Comparison of ENCODE assay signal across 8 cellular contexts in the genomic region with DNA sequence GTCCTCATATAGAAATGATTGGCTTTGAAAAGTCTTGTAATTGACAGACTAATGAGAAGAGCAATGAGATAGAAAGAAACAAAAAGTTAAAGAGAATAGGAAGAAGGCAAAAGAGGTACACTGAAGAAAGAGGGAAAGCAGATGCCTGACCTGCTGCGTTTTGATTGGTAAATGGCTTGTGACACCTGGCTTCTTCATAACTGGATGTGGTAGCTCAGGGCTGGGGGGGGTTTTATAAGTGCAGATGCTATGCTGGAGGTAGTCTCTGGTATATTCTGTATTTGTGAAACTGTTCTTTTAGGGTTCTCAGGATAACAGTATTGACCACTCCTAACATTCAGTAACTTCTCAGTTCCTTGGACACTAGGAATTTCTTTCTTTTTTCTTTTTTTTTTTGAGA. TPM values are rescaled to one million over a fixed set of nuclear protein-coding genes. Genes with fewer than 3 reads are reported as not detected.
A peak's percentile ranks its signal among the peaks of the same experiment; 100 is the strongest.
DNase-seq lines count a peak whose midpoint lies in the region; ATAC-seq, FAIRE-seq and TF ChIP-seq lines count a peak whose summit lies in the region.

No MANE protein-coding gene starts in this region.

- no peak for ATAC-seq in A549

- WGBS in A549 (ENCODE audit: missing lambda C conversion rate), result 90% methylated on average over 1 of the region's 1 CpG

- H3K4me1 Mint-ChIP-seq in activated naive CD8-positive, alpha-beta T cell (ENCODE audit: low read depth), result peaks cover 28% of the 10 kb centered on the region

- peak overlapping the region; percentile 6 for H3K27ac Mint-ChIP-seq in activated naive CD8-positive, alpha-beta T cell

- peak overlapping the region; percentile 85; the same call in 2 of the 3 replicates for H3K4me2 ChIP-seq in A549

- peaks cover 3 to 10% of the 10 kb centered on the region in 2 donors for H3K27me3 ChIP-seq in mucosa of rectum (ENCODE audit: control insufficient read depth in 2 of 2, insufficient read depth in 2 of 2, low read length in 2 of 2)

- no peaks in the 10 kb centered on the region for H3K9me3 Mint-ChIP-seq in activated naive CD8-positive, alpha-beta T cell (ENCODE audit: low read depth)

- TF ChIP-seq POLR2A in A549 (IDR thresholded peaks at IDR 0.05; ENCODE audit: low read length), result no peak

- no peaks in the 10 kb centered on the region for H3K36me3 Mint-ChIP-seq in activated naive CD8-positive, alpha-beta T cell

- H3K27ac ChIP-seq in A549 (no peak overlapping the region), mucosa of rectum (ENCODE audit: low read depth in 2 of 2, low read length in 2 of 2) (no peak overlapping the region)

- no peak for TF ChIP-seq CTCF in A549 (IDR thresholded peaks at IDR 0.05)
- TF ChIP-seq CTCF in GM12865 (IDR thresholded peaks at IDR 0.05; ENCODE audit: insufficient read depth, low read depth, low read length, missing control alignments), result no peak

- POLR2A ChIA-PET in A549 (lab: Yijun Ruan, JAX), result no interaction called here

- peaks cover 12% of the 10 kb centered on the region; the same call in 1 of the 3 replicates for H3K4me1 ChIP-seq in A549
- peaks cover 6 to 34% of the 10 kb centered on the region in 2 donors for H3K4me1 ChIP-seq in mucosa of rectum (ENCODE audit: control insufficient read depth in 2 of 2, insufficient read depth in 2 of 2, low read length in 2 of 2)

- no peak for TF ChIP-seq EP300 in A549 (IDR thresholded peaks at IDR 0.05)

- H3K4me3 Mint-ChIP-seq in activated naive CD8-positive, alpha-beta T cell, result peak overlapping the region; percentile 92

- FAIRE-seq in A549 (lab: Jason Lieb, UNC), result no peak

- H3K9me3 ChIP-seq in A549 (no peaks in the 10 kb centered on the region), mucosa of rectum (ENCODE audit: control insufficient read depth in 2 of 2, low read length in 2 of 2) (no peaks in the 10 kb centered on the region)

- H3K9ac ChIP-seq in mucosa of rectum (ENCODE audit: low read depth in 1 of 2, low read length in 2 of 2), result no peak overlapping the region

- CTCF ChIA-PET in A549 (lab: Yijun Ruan, JAX), result no interaction called here

- H3K36me3 ChIP-seq in mucosa of rectum (ENCODE audit: control insufficient read depth in 2 of 2, insufficient read depth in 2 of 2, low read length in 2 of 2), result no peaks in the 10 kb centered on the region

- no peak for DNase-seq in A549 (ENCODE audit: low read depth in 1 of 2, low spot score in 1 of 2)
- no peak for DNase-seq in GM12865 (ENCODE audit: low read depth)
- no peak for DNase-seq in COLO829 (ENCODE audit: low spot score)
- DNase-seq in ecto neural progenitor cell (ENCODE audit: low spot score), result no peak
- DNase-seq in ureter (ENCODE audit: low spot score), result no peak
- DNase-seq in superior temporal gyrus (ENCODE audit: extremely low spot score), result no peak

- H3K27me3 Mint-ChIP-seq in activated naive CD8-positive, alpha-beta T cell, result no peaks in the 10 kb centered on the region

- H3K4me3 ChIP-seq in A549 (no peak overlapping the region), GM12865 (ENCODE audit: low read depth, low read length) (peak overlapping the region; percentile 90; the same call in 1 of the 2 replicates), mucosa of rectum (ENCODE audit: low read length in 2 of 2) (peak overlapping the region; percentile 21 to 73)

- no peak for TF ChIP-seq RAD21 in A549 (conservative IDR thresholded peaks at IDR 0.05 in 1 of 2, IDR thresholded peaks at IDR 0.05 in 1 of 2)

TF ChIP-seq in A549, 52 proteins besides CTCF, POLR2A, EP300 and RAD21:
- TF ChIP-seq, protein P1, sequence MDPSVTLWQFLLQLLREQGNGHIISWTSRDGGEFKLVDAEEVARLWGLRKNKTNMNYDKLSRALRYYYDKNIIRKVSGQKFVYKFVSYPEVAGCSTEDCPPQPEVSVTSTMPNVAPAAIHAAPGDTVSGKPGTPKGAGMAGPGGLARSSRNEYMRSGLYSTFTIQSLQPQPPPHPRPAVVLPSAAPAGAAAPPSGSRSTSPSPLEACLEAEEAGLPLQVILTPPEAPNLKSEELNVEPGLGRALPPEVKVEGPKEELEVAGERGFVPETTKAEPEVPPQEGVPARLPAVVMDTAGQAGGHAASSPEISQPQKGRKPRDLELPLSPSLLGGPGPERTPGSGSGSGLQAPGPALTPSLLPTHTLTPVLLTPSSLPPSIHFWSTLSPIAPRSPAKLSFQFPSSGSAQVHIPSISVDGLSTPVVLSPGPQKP (IDR thresholded peaks at IDR 0.05; ENCODE audit: low read depth, low read length), result no peak
- TF ChIP-seq ZNF302 (CRISPR knock-in tag; IDR thresholded peaks at IDR 0.05) (no peak), KDM5A (IDR thresholded peaks at IDR 0.05) (no peak), RNF2 (IDR thresholded peaks at IDR 0.05; ENCODE audit: borderline replicate concordance, low read depth) (no peak), EHMT2 (IDR thresholded peaks at IDR 0.05; ENCODE audit: low read depth) (no peak), NPAS2 (CRISPR knock-in tag; IDR thresholded peaks at IDR 0.05; ENCODE audit: borderline replicate concordance) (no peak), CEBPB (IDR thresholded peaks at IDR 0.05) (no peak), SMC3 (IDR thresholded peaks at IDR 0.05) (no peak)

RNA-seq across cellular contexts. Expression of a gene that starts 1.4 kb away (rescaled TPM):
- polyA plus RNA-seq in A549 (2011; rRNA removed), result 1.2 and 2.0 TPM in 2 replicates
- polyA plus RNA-seq in A549 (2012; cell fraction: cytosol; rRNA removed), result 0.63 and 0.79 TPM in 2 replicates
- polyA plus RNA-seq in A549 (2012; cell fraction: nucleus; rRNA removed), result 3.5 and 5.8 TPM in 2 replicates
- polyA plus RNA-seq in A549 (2017; fragmentation: RNase III; extraction: RNeasy Plus Mini Kit Qiagen cat#74134 plus additional on column Dnase treatment), result 1.2 to 1.5 TPM (median 1.3 TPM) in 3 replicates
- polyA minus RNA-seq in A549 (2011; rRNA and poly(A)+ RNA removed), result 3.3 TPM in 2 replicates
- 18.0 TPM for total RNA-seq in ureter

RNA-seq across cellular contexts. Expression of a gene that starts 28.1 kb away (rescaled TPM):
- 29.7 and 31.0 TPM in 2 replicates for polyA plus RNA-seq in A549 (2011; rRNA removed)
- 10.3 and 10.4 TPM in 2 replicates for polyA plus RNA-seq in A549 (2012; cell fraction: cytosol; rRNA removed)
- 3.7 and 6.2 TPM in 2 replicates for polyA plus RNA-seq in A549 (2012; cell fraction: nucleus; rRNA removed)
- 13.3 to 16.3 TPM (median 15.7 TPM) in 3 replicates for polyA plus RNA-seq in A549 (2017; fragmentation: RNase III; extraction: RNeasy Plus Mini Kit Qiagen cat#74134 plus additional on column Dnase treatment)
- 6.7 and 7.1 TPM in 2 replicates for polyA minus RNA-seq in A549 (2011; rRNA and poly(A)+ RNA removed)
- total RNA-seq in ureter, result 22.6 TPM

RNA-seq across cellular contexts. Expression of a gene that starts 28.2 kb away (rescaled TPM):
- polyA plus RNA-seq in A549 (2011; rRNA removed) (12.3 and 13.1 TPM in 2 replicates), A549 (2017; fragmentation: RNase III; extraction: RNeasy Plus Mini Kit Qiagen cat#74134 plus additional on column Dnase treatment) (7.4 to 9.7 TPM (median 9.2 TPM) in 3 replicates)
- polyA plus RNA-seq in A549 (2012; cell fraction: cytosol; rRNA removed), result 5.0 TPM in 2 replicates
- 1.6 and 2.4 TPM in 2 replicates for polyA plus RNA-seq in A549 (2012; cell fraction: nucleus; rRNA removed)
- 4.0 and 6.0 TPM in 2 replicates for polyA minus RNA-seq in A549 (2011; rRNA and poly(A)+ RNA removed)
- 23.5 TPM for total RNA-seq in ureter
